In genomic region chrX:68732906-68733493, GRCh38 we compare ENCODE assay signal across 8 cellular contexts.
DNase-seq lines count a peak whose midpoint lies in the region; ATAC-seq and TF ChIP-seq lines count a peak whose summit lies in the region.

No MANE protein-coding gene starts in this region.

- peaks cover 13% of the 10 kb centered on the region for H3K27me3 Mint-ChIP-seq in stimulated activated memory B cell treated with anti-CD40 and anti-IgM and Interleukin-4, amounts not matched to agents 10 μg/mL and 1 μg/mL and 100 μg/mL, for 72 hours

- H3K27me3 ChIP-seq in RWPE2 (ENCODE audit: insufficient read depth, poor library complexity, severe bottlenecking) (no peaks in the 10 kb centered on the region), psoas muscle (ENCODE audit: insufficient read depth in 3 of 3, low read length in 2 of 3) (no peaks in the 10 kb centered on the region)

- H3K4me1 Mint-ChIP-seq in stimulated activated memory B cell treated with anti-CD40 and anti-IgM and Interleukin-4, amounts not matched to agents 10 μg/mL and 1 μg/mL and 100 μg/mL, for 72 hours, result no peaks in the 10 kb centered on the region

- ATAC-seq in HG03159 (IDR thresholded peaks at IDR 0.05; ENCODE audit: unreplicated experiment), result peak; percentile 82
- ATAC-seq in RWPE2 (ENCODE audit: low read depth), result peak; percentile 62; the same call in 1 of the 3 replicates
- ATAC-seq in psoas muscle, result peak; percentile 56 to 80 (median 68)
- ATAC-seq in stimulated activated memory B cell treated with anti-CD40 and anti-IgM and Interleukin-4, amounts not matched to agents 10 μg/mL and 1 μg/mL and 100 μg/mL, for 72 hours, result no peak

- H3K36me3 Mint-ChIP-seq in stimulated activated memory B cell treated with anti-CD40 and anti-IgM and Interleukin-4, amounts not matched to agents 10 μg/mL and 1 μg/mL and 100 μg/mL, for 72 hours, result no peaks in the 10 kb centered on the region

- no peaks in the 10 kb centered on the region for H3K9me3 ChIP-seq in RWPE2 (ENCODE audit: severe bottlenecking)
- no peaks in the 10 kb centered on the region for H3K9me3 ChIP-seq in psoas muscle

- intact Hi-C loops in psoas muscle (cut with DNase I), result loop anchor here in 1 of 2 donors (5.0 kb wide), 1 partner anchor 654 kb away; no protein-coding TSS in a partner anchor

- H3K27ac Mint-ChIP-seq in stimulated activated memory B cell treated with anti-CD40 and anti-IgM and Interleukin-4, amounts not matched to agents 10 μg/mL and 1 μg/mL and 100 μg/mL, for 72 hours, result no peak overlapping the region

- DNase-seq in SHP77 (lab: John Stamatoyannopoulos, UW) (peak; percentile 8 to 9), SHP77 treated with DMSO at 0.1 percent for 48 hours (lab: John Stamatoyannopoulos, UW) (no peak), RWPE2 (ENCODE audit: low spot score) (no peak), glomerular visceral epithelial cell (ENCODE audit: extremely low spot score) (peak; percentile 45), psoas muscle (peak; percentile 60 to 77)
- peak; percentile 43 for DNase-seq in activated T-helper 9 cell treated with anti-CD3 and anti-CD28 coated beads, Interleukin-2, amount 50 U/mL, for 16 hours (ENCODE audit: low read depth)

- TF ChIP-seq CTCF in RWPE2 (IDR thresholded peaks at IDR 0.05; ENCODE audit: poor library complexity, severe bottlenecking) (peak; percentile 51), psoas muscle (IDR thresholded peaks at IDR 0.05) (peak; percentile 72)

- H3K36me3 ChIP-seq in RWPE2 (ENCODE audit: low read depth) (no peaks in the 10 kb centered on the region), psoas muscle (ENCODE audit: insufficient read depth in 1 of 2, low read depth in 1 of 2) (no peaks in the 10 kb centered on the region)

- H3K4me3 Mint-ChIP-seq in stimulated activated memory B cell treated with anti-CD40 and anti-IgM and Interleukin-4, amounts not matched to agents 10 μg/mL and 1 μg/mL and 100 μg/mL, for 72 hours, result no peak overlapping the region

- no peaks in the 10 kb centered on the region for H3K9me3 Mint-ChIP-seq in stimulated activated memory B cell treated with anti-CD40 and anti-IgM and Interleukin-4, amounts not matched to agents 10 μg/mL and 1 μg/mL and 100 μg/mL, for 72 hours

- H3K4me3 ChIP-seq in RWPE2 (ENCODE audit: severe bottlenecking) (no peak overlapping the region), psoas muscle (no peak overlapping the region)

- WGBS in psoas muscle, 3 donors, result 7 to 17% (median 12%) methylated on average over 2 to 4 of the region's 4 CpGs

- H3K27ac ChIP-seq in RWPE2 (ENCODE audit: poor library complexity, severe bottlenecking), result no peak overlapping the region
- H3K27ac ChIP-seq in psoas muscle, result no peak overlapping the region

- H3K4me1 ChIP-seq in RWPE2 (ENCODE audit: insufficient read depth, poor library complexity, severe bottlenecking) (no peaks in the 10 kb centered on the region), psoas muscle (no peaks in the 10 kb centered on the region)

Comparison
In these comparisons a context has a peak if more than half of its experiments do, and no peak if none do; other contexts are left out.
1. DNase-seq: peak in SHP77 (2 of 2), activated T-helper 9 cell treated with anti-CD3 and anti-CD28 coated beads, Interleukin-2, amount 50 U/mL, for 16 hours (single experiment), glomerular visceral epithelial cell (single experiment) and psoas muscle (2 of 2); none in SHP77 treated with DMSO at 0.1 percent for 48 hours (single experiment) and RWPE2 (single experiment).